In genomic region chr9:111752455-111752854, GRCh38 we compare ENCODE assay signal across 1 cellular context.
TF ChIP-seq lines count a peak whose summit lies in the region.

No MANE protein-coding gene starts in this region.

TF ChIP-seq in endothelial cell of umbilical vein, 7 proteins besides CTCF, POLR2A, EP300 and RAD21:
- peak; percentile 50 for TF ChIP-seq JUN (IDR thresholded peaks at IDR 0.05; ENCODE audit: borderline replicate concordance, insufficient read depth, insufficient read length, low read depth)
- TF ChIP-seq GATA2 (IDR thresholded peaks at IDR 0.05; ENCODE audit: insufficient read depth, insufficient read length, low read depth, low read length), result no peak
- peak; percentile 64 for TF ChIP-seq FOS (IDR thresholded peaks at IDR 0.05; ENCODE audit: borderline replicate concordance, insufficient read depth, low read length)
